In genomic region chr17:81911277-81911961, GRCh38 we compare ENCODE assay signal across 8 cellular contexts. TPM values are rescaled to one million over a fixed set of nuclear protein-coding genes. Genes with fewer than 3 reads are reported as not detected.
DNase-seq lines count a peak whose midpoint lies in the region; ATAC-seq and TF ChIP-seq lines count a peak whose summit lies in the region.

PCYT2 (minus strand) TSS chr17:81911399; CDS start chr17:81911355, 44 bp downstream.

- in situ Hi-C loops in ACHN (cut with HindIII; ENCODE audit: low pct_ligation_motif_present, low pct_unique_long_range_greater_than_20kb, low sequenced_read_pairs): no loop called here

- H3K4me3 ChIP-seq in kidney epithelial cell (ENCODE audit: low read depth, low read length): peak within 1 kb of the TSS; percentile 51

- H3K36me3 ChIP-seq in kidney epithelial cell (ENCODE audit: control insufficient read depth, insufficient read depth, low read length): peaks cover 6% of the 10 kb centered on the region

- no peaks in the 10 kb centered on the region for H3K27me3 ChIP-seq in kidney epithelial cell (ENCODE audit: control insufficient read depth, insufficient read depth, low read length)

- ATAC-seq in GM19023 (IDR thresholded peaks at IDR 0.05; ENCODE audit: unreplicated experiment) (peak; percentile 73), HG03196 (IDR thresholded peaks at IDR 0.05; ENCODE audit: unreplicated experiment) (peak; percentile 55)

- peak; percentile 85 for DNase-seq in ACHN
- DNase-seq in NCI-H446 treated with DMSO at 0.1 percent for 48 hours (lab: John Stamatoyannopoulos, UW): peak; percentile 67
- peak; percentile 89 for DNase-seq in activated CD4-positive, alpha-beta T cell treated with anti-CD3 and anti-CD28 coated beads for 1 hour
- DNase-seq in cerebellar nuclear complex (lab: John Stamatoyannopoulos, UW): peak; percentile 29 to 45
- DNase-seq in kidney epithelial cell (ENCODE audit: low read depth): no peak
- DNase-seq in stimulated activated CD4-positive, alpha-beta T cell treated with anti-CD3 and anti-CD28 coated beads, Interleukin-15, amount 100 ng/mL, for 48 hours (ENCODE audit: low read depth in 2 of 2): peak; percentile 90 to 93

- no peak for TF ChIP-seq CTCF in kidney epithelial cell (IDR thresholded peaks at IDR 0.05; ENCODE audit: insufficient read depth, low read length, poor library complexity, severe bottlenecking)

RNA-seq across cellular contexts. Expression of gene PCYT2, which starts in this region (rescaled TPM):
- total RNA-seq in kidney epithelial cell: 30.4 and 41.1 TPM in 2 replicates
